ENCODE assay signal across 18 cellular contexts in the genomic region with DNA sequence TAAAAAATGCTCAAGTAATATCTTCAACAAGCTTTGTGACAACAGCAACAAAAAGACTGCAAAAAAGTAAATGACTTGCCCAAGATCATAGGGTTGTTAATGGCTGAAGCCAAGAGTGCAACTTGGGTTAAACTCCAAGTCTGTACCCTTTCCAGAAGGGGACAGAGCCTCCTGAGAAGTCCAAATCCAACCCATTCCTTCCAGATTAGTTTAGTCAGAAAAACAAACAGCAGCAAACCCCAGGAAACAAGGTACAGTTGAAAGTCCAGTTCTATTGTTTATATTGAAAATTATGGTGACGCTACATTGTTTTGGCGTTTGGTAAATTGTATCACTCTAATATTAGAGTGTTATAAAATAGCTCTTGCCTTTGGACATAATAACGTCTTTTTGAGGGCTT.
DNase-seq lines count a peak whose midpoint lies in the region; ATAC-seq and TF ChIP-seq lines count a peak whose summit lies in the region.
"Had no signal": no experiment of that assay in that cellular context is flagged by ENCODE, and none has a peak within 500 bp of the region (broad histone marks: within the 10 kb centered on the region; RNA-seq: fewer than 3 reads in every experiment).

No MANE protein-coding gene starts in this region.

- no peaks in the 10 kb centered on the region; the same call in 1 of the 2 replicates for H3K9me3 ChIP-seq in Caco-2
- H3K9me3 ChIP-seq in trophoblast cell (ENCODE audit: insufficient read depth, low read depth, low read length) = no peaks in the 10 kb centered on the region
- H3K9me3 ChIP-seq: BE2C had no signal

- H4K12ac ChIP-seq in trophoblast cell (ENCODE audit: low read depth, low read length) = no peak overlapping the region

- H2AFZ ChIP-seq in trophoblast cell (ENCODE audit: insufficient read depth, low read length, poor library complexity) = no peak overlapping the region

- H2BK5ac ChIP-seq in trophoblast cell (ENCODE audit: low read depth, low read length, poor library complexity) = peak overlapping the region; percentile 49

- H3K4ac ChIP-seq in trophoblast cell (ENCODE audit: low read depth, low read length) = no peak overlapping the region

- no peak overlapping the region for H3K18ac ChIP-seq in trophoblast cell (ENCODE audit: low read length)

- H3K4me3 ChIP-seq in Caco-2 (ENCODE audit: low read depth, low read length) (no peak overlapping the region), trophoblast cell (ENCODE audit: low read depth, low read length) (no peak overlapping the region)

- H2BK120ac ChIP-seq in trophoblast cell (ENCODE audit: insufficient read depth, low read length, poor library complexity) = no peak overlapping the region

- peaks cover 45% of the 10 kb centered on the region for H3K4me1 ChIP-seq in Caco-2
- H3K4me1 ChIP-seq in trophoblast cell (ENCODE audit: control insufficient read depth in 1 of 2, insufficient read depth in 2 of 2, low read length in 2 of 2) = peaks cover 14 to 16% of the 10 kb centered on the region in 2 experiments
- H3K4me1 ChIP-seq: BE2C had no signal

- H4K8ac ChIP-seq in trophoblast cell (ENCODE audit: low read depth, low read length) = no peak overlapping the region

- no CpG with 5 or more reads among the region's 3 CpGs for WGBS in trophoblast cell (ENCODE audit: extremely low coverage, insufficient coverage, insufficient read length)

- intact Hi-C loops in Caco-2 (cut with micrococcal nuclease; ENCODE audit: unreplicated experiment) (loop anchor here (10.0 kb wide), 1 partner anchor 157 kb away; no protein-coding TSS in a partner anchor), left cardiac atrium (cut with DNase I) (loop anchor here in 1 of 2 donors (10.0 kb wide), 2 partner anchors 87 to 117 kb away; no protein-coding TSS in a partner anchor)

- CTCF ChIA-PET in Caco-2 (lab: Charles Lee) = interaction anchor here (0.5 kb wide), 1 partner anchor 18 kb away, joined by 7 read pairs; no protein-coding TSS in a partner anchor
- CTCF ChIA-PET in RWPE1 (lab: Yijun Ruan, JAX) = interaction anchor here (0.5 to 0.7 kb wide), 3 partner anchors 321 to 840 kb away, joined by 3 to 5 read pairs (median 5); no protein-coding TSS in a partner anchor

- H3K36me3 Mint-ChIP-seq in Caco-2 (ENCODE audit: insufficient read depth, unreplicated experiment) = peaks cover 5% of the 10 kb centered on the region
- no peaks in the 10 kb centered on the region for H3K36me3 Mint-ChIP-seq in glutamatergic neuron (ENCODE audit: unreplicated experiment)
- H3K36me3 Mint-ChIP-seq: IgD-negative memory B cell had no signal

- DNase-seq in Caco-2 = peak in 1 of 2 experiments; percentile 13
- no peak for DNase-seq in trophoblast cell
- DNase-seq in DMS53 treated with DMSO at 0.1 percent for 48 hours (lab: John Stamatoyannopoulos, UW; ENCODE audit: unreplicated experiment) = no peak
- DNase-seq in RWPE1 (ENCODE audit: low spot score) = no peak
- no peak for DNase-seq in left cardiac atrium
- DNase-seq in glutamatergic neuron = no peak
- DNase-seq: ACHN; BE2C; C1 segment of cervical spinal cord; CD4-positive, alpha-beta T cell; DND-41; EL; GOT3; H7; KBM-7 had no signal

- H3K27me3 Mint-ChIP-seq in Caco-2 (ENCODE audit: insufficient read depth, unreplicated experiment) = no peaks in the 10 kb centered on the region
- H3K27me3 Mint-ChIP-seq in glutamatergic neuron (ENCODE audit: unreplicated experiment) = peaks cover 5% of the 10 kb centered on the region
- H3K27me3 Mint-ChIP-seq: CD4-positive, alpha-beta T cell had no signal

- no peak overlapping the region for H2AK5ac ChIP-seq in trophoblast cell (ENCODE audit: low read length)

- no peak overlapping the region for H3K23ac ChIP-seq in trophoblast cell (ENCODE audit: low read length)

- TF ChIP-seq CTCF in 22Rv1 (IDR thresholded peaks at IDR 0.05) = no peak
- no peak for TF ChIP-seq CTCF in Caco-2 (IDR thresholded peaks at IDR 0.05; ENCODE audit: insufficient read depth in 1 of 2, low read depth in 1 of 2, low read length in 1 of 2, severe bottlenecking in 1 of 2, unreplicated experiment in 1 of 2)
- no peak for TF ChIP-seq CTCF in VCaP (conservative IDR thresholded peaks at IDR 0.05)
- no peak for TF ChIP-seq CTCF in RWPE1 (conservative IDR thresholded peaks at IDR 0.05; ENCODE audit: low read depth)
- TF ChIP-seq CTCF in glutamatergic neuron (IDR thresholded peaks at IDR 0.05; ENCODE audit: partially characterized antibody, unreplicated experiment) = no peak

- H3K36me3 ChIP-seq in Caco-2 (ENCODE audit: control insufficient read depth, insufficient read depth, low read length) (no peaks in the 10 kb centered on the region), trophoblast cell (ENCODE audit: control insufficient read depth in 1 of 2, insufficient read depth in 2 of 2, low read length in 2 of 2) (no peaks in the 10 kb centered on the region)
- H3K36me3 ChIP-seq: BE2C had no signal

- no peak overlapping the region for H3K9ac ChIP-seq in trophoblast cell (ENCODE audit: low read length)

- BruUV-seq in Caco-2 (replicated peaks; lab: Mats Ljungman, UMichigan) = no TSS peak

- no peak overlapping the region for H4K91ac ChIP-seq in trophoblast cell (ENCODE audit: low read depth, low read length)

- H3K4me1 Mint-ChIP-seq in Caco-2 (ENCODE audit: low read depth, unreplicated experiment) (peaks cover 38% of the 10 kb centered on the region), glutamatergic neuron (ENCODE audit: low read depth, unreplicated experiment) (peaks cover 13% of the 10 kb centered on the region)
- H3K4me1 Mint-ChIP-seq: IgD-negative memory B cell had no signal

- H3K14ac ChIP-seq in trophoblast cell (ENCODE audit: low read length) = no peak overlapping the region

- H3K9me3 Mint-ChIP-seq in Caco-2 (ENCODE audit: unreplicated experiment) = peaks cover 10% of the 10 kb centered on the region
- peaks cover 5% of the 10 kb centered on the region for H3K9me3 Mint-ChIP-seq in glutamatergic neuron (ENCODE audit: unreplicated experiment)
- H3K9me3 Mint-ChIP-seq: CD4-positive, alpha-beta T cell had no signal

- ATAC-seq in left cardiac atrium = no peak

- no peak overlapping the region for H3K4me3 Mint-ChIP-seq in Caco-2 (ENCODE audit: unreplicated experiment)
- no peak overlapping the region for H3K4me3 Mint-ChIP-seq in glutamatergic neuron (ENCODE audit: unreplicated experiment)
- H3K4me3 Mint-ChIP-seq: CD4-positive, alpha-beta T cell; IgD-negative memory B cell had no signal

- H3K79me1 ChIP-seq in trophoblast cell (ENCODE audit: low read length) = peaks cover 19% of the 10 kb centered on the region

- H3K27ac Mint-ChIP-seq in Caco-2 (ENCODE audit: unreplicated experiment) (peak overlapping the region; percentile 34), glutamatergic neuron (ENCODE audit: unreplicated experiment) (no peak overlapping the region)
- H3K27ac Mint-ChIP-seq: CD4-positive, alpha-beta T cell; IgD-negative memory B cell had no signal

- H3K27ac ChIP-seq in 22Rv1 (peak overlapping the region; percentile 58), VCaP (peak overlapping the region; percentile 60), trophoblast cell (ENCODE audit: low read depth, low read length) (no peak overlapping the region), RWPE1 (no peak overlapping the region)

- H3K27me3 ChIP-seq in Caco-2 (replicated peaks; ENCODE audit: control insufficient read depth, insufficient read depth, low read length) (no peaks in the 10 kb centered on the region), trophoblast cell (ENCODE audit: insufficient read depth, low read length) (no peaks in the 10 kb centered on the region)

- H3K4me2 ChIP-seq in trophoblast cell (ENCODE audit: low read length) = no peak overlapping the region

- peaks cover 2% of the 10 kb centered on the region for H3K79me2 ChIP-seq in trophoblast cell (ENCODE audit: control insufficient read depth, insufficient read depth, low read length, poor library complexity)

- no peak overlapping the region for H2BK12ac ChIP-seq in trophoblast cell (ENCODE audit: low read length)

- POLR2A ChIA-PET in Caco-2 (lab: Charles Lee) = interaction anchor here (0.5 kb wide), 1 partner anchor 109 kb away, joined by 3 read pairs; no protein-coding TSS in a partner anchor
- POLR2A ChIA-PET in RWPE1 (lab: Yijun Ruan, JAX; ENCODE audit: low non-redundant PET) = no interaction called here

Comparison
In these comparisons a context has a peak if more than half of its experiments do, and no peak if none do; other contexts are left out.
1. H3K27ac ChIP-seq: peak in 22Rv1 (single experiment) and VCaP (single experiment); none in trophoblast cell (single experiment) and RWPE1 (single experiment).